In genomic region chr10:48494611-48495010, GRCh38 we compare ENCODE assay signal across 18 cellular contexts.
DNase-seq lines count a peak whose midpoint lies in the region; ATAC-seq and TF ChIP-seq lines count a peak whose summit lies in the region.
"Had no signal": no experiment of that assay in that cellular context is flagged by ENCODE, and none has a peak within 500 bp of the region (broad histone marks: within the 10 kb centered on the region; RNA-seq: fewer than 3 reads in every experiment).

No MANE protein-coding gene starts in this region.

- H3K27ac Mint-ChIP-seq in T-helper 1 cell treated with Interleukin-12 subunit alpha and Interleukin-12 subunit beta and Interleukin-4 antibody, amounts not matched to agents 30 μg/mL and 1 μg/mL, for 36 hours = peak overlapping the region; percentile 53
- H3K27ac Mint-ChIP-seq in WTC11 = peak overlapping the region; percentile 45

- H3K27me3 ChIP-seq in BLaER1 treated with 17β-estradiol and CSF1 and Interleukin-3, amounts not matched to agents 10 nM and 100 nM = no peaks in the 10 kb centered on the region
- H3K27me3 ChIP-seq in aorta (ENCODE audit: control insufficient read depth in 1 of 2, insufficient read depth in 2 of 2, low read length in 1 of 2) = no peaks in the 10 kb centered on the region

- H3K9me3 ChIP-seq in BLaER1 treated with 17β-estradiol and CSF1 and Interleukin-3, amounts not matched to agents 10 nM and 100 nM (replicated peaks in 1 of 11) = no peaks in the 10 kb centered on the region
- H3K9me3 ChIP-seq in aorta (ENCODE audit: control insufficient read depth, low read length) = no peaks in the 10 kb centered on the region

- no peak overlapping the region for H3K4me3 Mint-ChIP-seq in T-helper 1 cell treated with Interleukin-12 subunit alpha and Interleukin-12 subunit beta and Interleukin-4 antibody, amounts not matched to agents 30 μg/mL and 1 μg/mL, for 36 hours
- no peak overlapping the region for H3K4me3 Mint-ChIP-seq in WTC11

- peak overlapping the region in 9 of 11 experiments; percentile 45 to 76 (median 62); a peak in 9 of 22 replicates for H3K4me2 ChIP-seq in BLaER1 treated with 17β-estradiol and CSF1 and Interleukin-3, amounts not matched to agents 10 nM and 100 nM

- TF ChIP-seq CTCF in WTC11 (IDR thresholded peaks at IDR 0.05) = no peak

- H3K27me3 Mint-ChIP-seq in T-helper 1 cell treated with Interleukin-12 subunit alpha and Interleukin-12 subunit beta and Interleukin-4 antibody, amounts not matched to agents 30 μg/mL and 1 μg/mL, for 36 hours (ENCODE audit: low read depth) = peaks cover 9% of the 10 kb centered on the region
- no peaks in the 10 kb centered on the region for H3K27me3 Mint-ChIP-seq in WTC11 (ENCODE audit: low read depth)

- no peak overlapping the region for H3K27ac ChIP-seq in BLaER1 treated with 17β-estradiol and CSF1 and Interleukin-3, amounts not matched to agents 10 nM and 100 nM
- H3K27ac ChIP-seq in aorta (ENCODE audit: low read depth in 1 of 2, low read length in 2 of 2) = no peak overlapping the region
- H3K27ac ChIP-seq: RWPE1 had no signal

- H3K4me1 ChIP-seq in BLaER1 treated with 17β-estradiol and CSF1 and Interleukin-3, amounts not matched to agents 10 nM and 100 nM = peaks cover 18 to 53% (median 30%) of the 10 kb centered on the region in 10 experiments
- H3K4me1 ChIP-seq in aorta (ENCODE audit: control insufficient read depth in 1 of 2, insufficient read depth in 2 of 2, low read length in 2 of 2) = no peaks in the 10 kb centered on the region

- POLR2A ChIA-PET in WTC11 (lab: Charles Lee) = no interaction called here

- H3K36me3 ChIP-seq in BLaER1 treated with 17β-estradiol and CSF1 and Interleukin-3, amounts not matched to agents 10 nM and 100 nM = no peaks in the 10 kb centered on the region; a peak in 1 of 22 replicates
- H3K36me3 ChIP-seq in aorta (ENCODE audit: control insufficient read depth in 1 of 2, insufficient read depth in 2 of 2, low read length in 1 of 2) = no peaks in the 10 kb centered on the region

- H3K36me3 Mint-ChIP-seq in T-helper 1 cell treated with Interleukin-12 subunit alpha and Interleukin-12 subunit beta and Interleukin-4 antibody, amounts not matched to agents 30 μg/mL and 1 μg/mL, for 36 hours (ENCODE audit: low read depth) = no peaks in the 10 kb centered on the region
- no peaks in the 10 kb centered on the region for H3K36me3 Mint-ChIP-seq in WTC11

- peaks cover 10% of the 10 kb centered on the region for H3K4me1 Mint-ChIP-seq in T-helper 1 cell treated with Interleukin-12 subunit alpha and Interleukin-12 subunit beta and Interleukin-4 antibody, amounts not matched to agents 30 μg/mL and 1 μg/mL, for 36 hours (ENCODE audit: low read depth)
- H3K4me1 Mint-ChIP-seq in WTC11 = peaks cover 13% of the 10 kb centered on the region

- DNase-seq in T-helper 1 cell = no peak
- DNase-seq in WTC11 (ENCODE audit: low spot score) = no peak
- peak; percentile 22 for DNase-seq in islet precursor cell
- no peak for DNase-seq in aorta
- DNase-seq: 8988T; C1 segment of cervical spinal cord; NCI-H1092; NCI-H1694; NCI-H2107; NK-92 treated with Interleukin-12 subunit alpha and Interleukin-12 subunit beta, amount 100 ng/mL, for 24 hours; OCI-M1 had no signal

- H3K9me3 Mint-ChIP-seq in T-helper 1 cell treated with Interleukin-12 subunit alpha and Interleukin-12 subunit beta and Interleukin-4 antibody, amounts not matched to agents 30 μg/mL and 1 μg/mL, for 36 hours = no peaks in the 10 kb centered on the region
- no peaks in the 10 kb centered on the region for H3K9me3 Mint-ChIP-seq in WTC11

- WGBS in aorta, 2 donors = 80 to 87% methylated on average over 5 of the region's 5 CpGs

- H4K20me1 ChIP-seq in BLaER1 treated with 17β-estradiol and CSF1 and Interleukin-3, amounts not matched to agents 10 nM and 100 nM = peaks cover 0 to 67% (median 0%) of the 10 kb centered on the region in 11 experiments; a peak in 5 of 22 replicates

- ATAC-seq in WTC11 (no peak), GM21360 (IDR thresholded peaks at IDR 0.05; ENCODE audit: unreplicated experiment) (no peak), aorta (ENCODE audit: low FRiP score) (no peak), GM18861 (IDR thresholded peaks at IDR 0.05; ENCODE audit: unreplicated experiment) (no peak)
- ATAC-seq: GM12878 had no signal

- intact Hi-C loops in aorta (cut with DNase I) = no loop called here

- CTCF ChIA-PET in WTC11 (lab: Charles Lee) = interaction anchor here (1.7 to 2.4 kb wide), 2 partner anchors 30 to 50 kb away, joined by 6 to 13 read pairs; no protein-coding TSS in a partner anchor

- H3K9ac ChIP-seq in BLaER1 treated with 17β-estradiol and CSF1 and Interleukin-3, amounts not matched to agents 10 nM and 100 nM = no peak overlapping the region

- no peak overlapping the region for H3K4me3 ChIP-seq in BLaER1 treated with 17β-estradiol and CSF1 and Interleukin-3, amounts not matched to agents 10 nM and 100 nM
- no peak overlapping the region for H3K4me3 ChIP-seq in aorta (ENCODE audit: low read length in 2 of 2)
- H3K4me3 ChIP-seq: GM12878, K562 had no signal

TF ChIP-seq in WTC11, 78 proteins besides CTCF, POLR2A, EP300 and RAD21 (continues in another document):
- no peak for TF ChIP-seq SMAD3 (CRISPR knock-in tag; IDR thresholded peaks at IDR 0.05; ENCODE audit: borderline replicate concordance)
- TF ChIP-seq, protein P1, sequence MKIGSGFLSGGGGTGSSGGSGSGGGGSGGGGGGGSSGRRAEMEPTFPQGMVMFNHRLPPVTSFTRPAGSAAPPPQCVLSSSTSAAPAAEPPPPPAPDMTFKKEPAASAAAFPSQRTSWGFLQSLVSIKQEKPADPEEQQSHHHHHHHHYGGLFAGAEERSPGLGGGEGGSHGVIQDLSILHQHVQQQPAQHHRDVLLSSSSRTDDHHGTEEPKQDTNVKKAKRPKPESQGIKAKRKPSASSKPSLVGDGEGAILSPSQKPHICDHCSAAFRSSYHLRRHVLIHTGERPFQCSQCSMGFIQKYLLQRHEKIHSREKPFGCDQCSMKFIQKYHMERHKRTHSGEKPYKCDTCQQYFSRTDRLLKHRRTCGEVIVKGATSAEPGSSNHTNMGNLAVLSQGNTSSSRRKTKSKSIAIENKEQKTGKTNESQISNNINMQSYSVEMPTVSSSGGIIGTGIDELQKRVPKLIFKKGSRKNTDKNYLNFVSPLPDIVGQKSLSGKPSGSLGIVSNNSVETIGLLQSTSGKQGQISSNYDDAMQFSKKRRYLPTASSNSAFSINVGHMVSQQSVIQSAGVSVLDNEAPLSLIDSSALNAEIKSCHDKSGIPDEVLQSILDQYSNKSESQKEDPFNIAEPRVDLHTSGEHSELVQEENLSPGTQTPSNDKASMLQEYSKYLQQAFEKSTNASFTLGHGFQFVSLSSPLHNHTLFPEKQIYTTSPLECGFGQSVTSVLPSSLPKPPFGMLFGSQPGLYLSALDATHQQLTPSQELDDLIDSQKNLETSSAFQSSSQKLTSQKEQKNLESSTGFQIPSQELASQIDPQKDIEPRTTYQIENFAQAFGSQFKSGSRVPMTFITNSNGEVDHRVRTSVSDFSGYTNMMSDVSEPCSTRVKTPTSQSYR (CRISPR knock-in tag; IDR thresholded peaks at IDR 0.05) = no peak
- TF ChIP-seq, protein P2, sequence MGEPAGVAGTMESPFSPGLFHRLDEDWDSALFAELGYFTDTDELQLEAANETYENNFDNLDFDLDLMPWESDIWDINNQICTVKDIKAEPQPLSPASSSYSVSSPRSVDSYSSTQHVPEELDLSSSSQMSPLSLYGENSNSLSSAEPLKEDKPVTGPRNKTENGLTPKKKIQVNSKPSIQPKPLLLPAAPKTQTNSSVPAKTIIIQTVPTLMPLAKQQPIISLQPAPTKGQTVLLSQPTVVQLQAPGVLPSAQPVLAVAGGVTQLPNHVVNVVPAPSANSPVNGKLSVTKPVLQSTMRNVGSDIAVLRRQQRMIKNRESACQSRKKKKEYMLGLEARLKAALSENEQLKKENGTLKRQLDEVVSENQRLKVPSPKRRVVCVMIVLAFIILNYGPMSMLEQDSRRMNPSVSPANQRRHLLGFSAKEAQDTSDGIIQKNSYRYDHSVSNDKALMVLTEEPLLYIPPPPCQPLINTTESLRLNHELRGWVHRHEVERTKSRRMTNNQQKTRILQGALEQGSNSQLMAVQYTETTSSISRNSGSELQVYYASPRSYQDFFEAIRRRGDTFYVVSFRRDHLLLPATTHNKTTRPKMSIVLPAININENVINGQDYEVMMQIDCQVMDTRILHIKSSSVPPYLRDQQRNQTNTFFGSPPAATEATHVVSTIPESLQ (CRISPR knock-in tag; IDR thresholded peaks at IDR 0.05) = no peak
- TF ChIP-seq, protein P3, sequence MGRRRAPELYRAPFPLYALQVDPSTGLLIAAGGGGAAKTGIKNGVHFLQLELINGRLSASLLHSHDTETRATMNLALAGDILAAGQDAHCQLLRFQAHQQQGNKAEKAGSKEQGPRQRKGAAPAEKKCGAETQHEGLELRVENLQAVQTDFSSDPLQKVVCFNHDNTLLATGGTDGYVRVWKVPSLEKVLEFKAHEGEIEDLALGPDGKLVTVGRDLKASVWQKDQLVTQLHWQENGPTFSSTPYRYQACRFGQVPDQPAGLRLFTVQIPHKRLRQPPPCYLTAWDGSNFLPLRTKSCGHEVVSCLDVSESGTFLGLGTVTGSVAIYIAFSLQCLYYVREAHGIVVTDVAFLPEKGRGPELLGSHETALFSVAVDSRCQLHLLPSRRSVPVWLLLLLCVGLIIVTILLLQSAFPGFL (CRISPR knock-in tag; IDR thresholded peaks at IDR 0.05; ENCODE audit: borderline replicate concordance) = no peak
- no peak for TF ChIP-seq USF1 (CRISPR knock-in tag; IDR thresholded peaks at IDR 0.05)
- TF ChIP-seq MYBL2 (CRISPR knock-in tag; IDR thresholded peaks at IDR 0.05) = no peak
- TF ChIP-seq MXD4 (CRISPR knock-in tag; IDR thresholded peaks at IDR 0.05; ENCODE audit: borderline replicate concordance) = no peak
- no peak for TF ChIP-seq ETV6 (CRISPR knock-in tag; IDR thresholded peaks at IDR 0.05)
- TF ChIP-seq ATF1 (CRISPR knock-in tag; IDR thresholded peaks at IDR 0.05) = no peak
- TF ChIP-seq MAX (CRISPR knock-in tag; IDR thresholded peaks at IDR 0.05) = no peak
- no peak for TF ChIP-seq ZNF219 (CRISPR knock-in tag; IDR thresholded peaks at IDR 0.05; ENCODE audit: borderline replicate concordance)
- TF ChIP-seq ZNF121 (CRISPR knock-in tag; IDR thresholded peaks at IDR 0.05) = no peak
